In the genomic region with DNA sequence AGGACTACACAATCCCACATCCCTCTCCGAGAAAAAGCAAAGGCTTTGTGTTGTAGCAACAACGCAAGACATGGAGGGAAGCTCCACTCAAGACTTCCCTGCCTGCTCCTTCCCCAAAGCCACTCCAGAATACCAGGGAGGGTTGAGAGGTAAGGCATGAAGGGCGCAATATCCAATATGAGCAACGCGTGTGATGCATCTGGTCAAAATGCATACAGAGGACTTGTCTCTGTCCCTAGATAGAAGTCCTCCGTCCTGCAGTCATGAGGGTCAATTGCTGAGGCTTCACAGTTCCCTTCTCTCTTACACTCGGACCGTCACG, we compare ENCODE assay signal across 8 cellular contexts. TPM values are rescaled to one million over a fixed set of nuclear protein-coding genes. Genes with fewer than 3 reads are reported as not detected.
DNase-seq lines count a peak whose midpoint lies in the region; ATAC-seq and TF ChIP-seq lines count a peak whose summit lies in the region.

No MANE protein-coding gene starts in this region.

- no peak for TF ChIP-seq POLR2A in vagina (IDR thresholded peaks at IDR 0.05)

- intact Hi-C loops in MCF 10A (cut with micrococcal nuclease) (loop anchor here (5.0 to 10.0 kb wide), 3 partner anchors 112 to 625 kb away; a partner anchor contains a TSS), vagina (cut with DNase I) (no loop called here)

- no peaks in the 10 kb centered on the region for H3K9me3 ChIP-seq in vagina

- peak; percentile 65 to 76 for DNase-seq in NCI-H524 (lab: John Stamatoyannopoulos, UW)
- DNase-seq in NCI-H524 treated with DMSO at 0.1 percent for 48 hours (lab: John Stamatoyannopoulos, UW), result no peak
- no peak for DNase-seq in MCF 10A (ENCODE audit: unreplicated experiment)
- DNase-seq in memory B cell (ENCODE audit: low spot score in 2 of 2), result no peak
- DNase-seq in vagina (ENCODE audit: extremely low spot score in 2 of 2), result no peak
- DNase-seq in cerebellum (ENCODE audit: low spot score), result no peak

- peak overlapping the region; percentile 90 for H3K4me3 Mint-ChIP-seq in MCF 10A (ENCODE audit: unreplicated experiment)
- peak overlapping the region; percentile 98 for H3K4me3 Mint-ChIP-seq in memory B cell

- peak overlapping the region; percentile 74 for H3K27ac Mint-ChIP-seq in MCF 10A (ENCODE audit: low read depth, unreplicated experiment)
- H3K27ac Mint-ChIP-seq in memory B cell, result peak overlapping the region; percentile 93

- ATAC-seq in memory B cell (ENCODE audit: low read depth) (no peak), HG03095 (IDR thresholded peaks at IDR 0.05; ENCODE audit: unreplicated experiment) (no peak)

- H3K4me1 Mint-ChIP-seq in MCF 10A (ENCODE audit: insufficient read depth, unreplicated experiment) (peaks cover 38% of the 10 kb centered on the region), memory B cell (peaks cover 41% of the 10 kb centered on the region)

- H3K27ac ChIP-seq in KMS-11 (peak overlapping the region; percentile 35; the same call in 1 of the 2 replicates), vagina (peak overlapping the region; percentile 93)

- CTCF ChIA-PET in MCF 10A (lab: Yijun Ruan, JAX), result interaction anchor here (0.6 to 3.1 kb wide), 10 partner anchors 8 to 1359 kb away, joined by 3 to 14 read pairs (median 4); no protein-coding TSS in a partner anchor

- H3K9me3 Mint-ChIP-seq in MCF 10A (ENCODE audit: unreplicated experiment) (no peaks in the 10 kb centered on the region), memory B cell (no peaks in the 10 kb centered on the region)

- TF ChIP-seq CTCF in KMS-11 (conservative IDR thresholded peaks at IDR 0.05; ENCODE audit: low read depth, low read length), result no peak
- TF ChIP-seq CTCF in MCF 10A (IDR thresholded peaks at IDR 0.05; ENCODE audit: unreplicated experiment), result no peak
- TF ChIP-seq CTCF in vagina (IDR thresholded peaks at IDR 0.05), result no peak

- no peaks in the 10 kb centered on the region for H3K27me3 ChIP-seq in KMS-11 (ENCODE audit: insufficient read depth, low read depth)
- H3K27me3 ChIP-seq in vagina, result no peaks in the 10 kb centered on the region

- peak overlapping the region; percentile 46; the same call in 1 of the 2 replicates for H3K9ac ChIP-seq in KMS-11

- peak overlapping the region; percentile 45 for H3K4me3 ChIP-seq in KMS-11 (IDR thresholded peaks at IDR 0.05; ENCODE audit: insufficient read depth, low read depth, low read length)
- H3K4me3 ChIP-seq in vagina, result peak overlapping the region; percentile 87 to 94

- peaks cover 63% of the 10 kb centered on the region; the same call in 1 of the 2 replicates for H3K79me2 ChIP-seq in KMS-11 (ENCODE audit: insufficient read depth, low read depth)

- peak overlapping the region; percentile 42; the same call in 1 of the 2 replicates for H3K4me2 ChIP-seq in KMS-11

- H3K4me1 ChIP-seq in KMS-11 (ENCODE audit: low read depth, poor library complexity, severe bottlenecking) (peaks cover 27% of the 10 kb centered on the region), vagina (peaks cover 50% of the 10 kb centered on the region)

- BruUV-seq in MCF 10A (replicated peaks; lab: Mats Ljungman, UMichigan), result TSS peak; percentile 49

- H3K27me3 Mint-ChIP-seq in MCF 10A (ENCODE audit: insufficient read depth, unreplicated experiment) (no peaks in the 10 kb centered on the region), memory B cell (no peaks in the 10 kb centered on the region)

- no peaks in the 10 kb centered on the region for H4K20me1 ChIP-seq in KMS-11 (ENCODE audit: insufficient read depth)

- no peaks in the 10 kb centered on the region for H3K36me3 Mint-ChIP-seq in MCF 10A (ENCODE audit: insufficient read depth, unreplicated experiment)
- H3K36me3 Mint-ChIP-seq in memory B cell, result peaks cover 10% of the 10 kb centered on the region

- peak overlapping the region; percentile 41; the same call in 1 of the 2 replicates for H2AFZ ChIP-seq in KMS-11 (ENCODE audit: low read depth)

- POLR2A ChIA-PET in MCF 10A (lab: Yijun Ruan, JAX), result interaction anchor here (0.6 to 4.8 kb wide), 20 partner anchors 10 to 1567 kb away, joined by 3 to 24 read pairs (median 4); a partner anchor contains a TSS

- H3K36me3 ChIP-seq in KMS-11 (ENCODE audit: insufficient read depth) (no peaks in the 10 kb centered on the region), vagina (no peaks in the 10 kb centered on the region)

RNA-seq across cellular contexts. Expression of a gene that starts 0.5 kb away (rescaled TPM):
- total RNA-seq in MCF 10A (2022) (38.0 and 53.3 TPM in 2 replicates), vagina (25.5 TPM), cerebellum (94.3 TPM)

RNA-seq across cellular contexts. Expression of a gene that starts 0.9 kb away (rescaled TPM):
- total RNA-seq in MCF 10A (2022), result 30.4 and 33.9 TPM in 2 replicates
- total RNA-seq in vagina, result 32.7 TPM
- total RNA-seq in cerebellum, result 95.7 TPM

Comparison
In these comparisons a context has a peak if more than half of its experiments do, and no peak if none do; other contexts are left out.
1. DNase-seq: peak in NCI-H524 (2 of 2); none in NCI-H524 treated with DMSO at 0.1 percent for 48 hours (single experiment), MCF 10A (single experiment), memory B cell (0 of 2), vagina (0 of 2) and cerebellum (single experiment).